2 cellular contexts compared by ENCODE assay signal in the genomic region with DNA sequence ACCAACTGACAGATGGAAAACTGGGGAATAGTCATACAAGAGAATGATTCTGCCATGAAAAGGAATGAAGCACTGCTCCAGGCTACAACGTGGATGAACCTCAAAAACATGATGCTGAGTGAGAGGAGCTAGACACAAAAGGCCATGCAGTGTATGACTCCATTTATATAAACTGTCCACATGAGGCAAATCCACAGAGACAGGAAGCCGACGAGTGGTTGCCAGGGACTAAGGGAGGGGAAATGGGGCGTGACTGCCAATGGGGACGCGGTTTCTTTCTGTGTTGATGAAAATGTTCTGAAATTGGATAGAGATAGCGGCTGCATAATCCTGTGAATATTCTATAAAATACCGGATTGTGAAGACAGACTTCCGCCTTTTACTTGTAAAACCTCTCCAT.
TF ChIP-seq lines count a peak whose summit lies in the region.

No MANE protein-coding gene starts in this region.

TF ChIP-seq in K562, 482 proteins besides CTCF, POLR2A, EP300 and RAD21:
- TF ChIP-seq RBFOX2 (IDR thresholded peaks at IDR 0.05; ENCODE audit: low read depth, low read length) (peak; percentile 32; the same call in 1 of the 2 replicates), TAF1 (IDR thresholded peaks at IDR 0.05; ENCODE audit: control insufficient read depth, extremely low read depth, insufficient read depth, low read length, severe bottlenecking) (no peak), ZNF316 (IDR thresholded peaks at IDR 0.05) (no peak), CAMTA2 (CRISPR knock-in tag; conservative IDR thresholded peaks at IDR 0.05) (no peak), POLR2AphosphoS2 (IDR thresholded peaks at IDR 0.05; ENCODE audit: low read length) (no peak)
TF ChIP-seq in K562: peak in this region for 1.

TF ChIP-seq in HepG2, 621 proteins besides CTCF, POLR2A, EP300 and RAD21:
- TF ChIP-seq ZNF792 (CRISPR knock-in tag; IDR thresholded peaks at IDR 0.05) (no peak), RBFOX2 (IDR thresholded peaks at IDR 0.05; ENCODE audit: low read depth, low read length) (peak; percentile 45; the same call in 1 of the 2 replicates)
